17 cellular contexts compared by ENCODE assay signal in the genomic region with DNA sequence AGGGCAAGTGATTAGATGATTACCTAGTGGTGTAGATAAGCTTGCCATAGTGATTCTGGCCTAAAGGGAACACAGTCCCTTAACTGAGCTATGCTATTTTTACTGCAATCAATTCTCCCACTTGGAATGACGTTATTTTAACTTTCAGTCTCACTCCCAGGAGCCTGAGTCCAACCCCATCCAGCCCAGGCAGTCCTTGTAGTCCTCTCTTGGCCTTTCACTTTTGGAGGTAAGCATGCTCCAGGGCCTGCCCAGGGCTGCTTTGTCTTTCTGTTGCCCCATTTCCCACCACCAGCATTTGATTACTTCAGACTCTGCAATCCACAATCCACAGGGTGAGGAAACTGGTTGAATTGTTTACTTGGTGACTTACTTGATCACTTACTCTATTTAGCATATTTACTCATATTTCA.
DNase-seq lines count a peak whose midpoint lies in the region; ATAC-seq, FAIRE-seq and TF ChIP-seq lines count a peak whose summit lies in the region.
"Had no signal": no experiment of that assay in that cellular context is flagged by ENCODE, and none has a peak within 500 bp of the region (broad histone marks: within the 10 kb centered on the region; RNA-seq: fewer than 3 reads in every experiment).

No MANE protein-coding gene starts in this region.

- H3K9ac ChIP-seq in HepG2 (ENCODE audit: insufficient read depth, low read depth, low read length), result no peak overlapping the region

- H3K27me3 ChIP-seq in HepG2 (ENCODE audit: control insufficient read depth in 1 of 2, insufficient read depth in 2 of 2, low read length in 2 of 2), result no peaks in the 10 kb centered on the region; a peak in 2 of 5 replicates
- H3K27me3 ChIP-seq: adrenal gland had no signal

- intact Hi-C loops in Calu3 (cut with micrococcal nuclease; ENCODE audit: unreplicated experiment) (no loop called here), HepG2 (cut with micrococcal nuclease; ENCODE audit: unreplicated experiment) (no loop called here)

- no peak overlapping the region for H3K27ac ChIP-seq in HepG2 (ENCODE audit: extremely low read length, insufficient read depth, low read length)
- H3K27ac ChIP-seq: adrenal gland had no signal

- BruUV-seq in Calu3 (replicated peaks; lab: Mats Ljungman, UMichigan) (no TSS peak), HepG2 (replicated peaks; lab: Mats Ljungman, UMichigan) (no TSS peak)

- peak overlapping the region; percentile 43 for H3K27ac Mint-ChIP-seq in Calu3 (ENCODE audit: unreplicated experiment)
- H3K27ac Mint-ChIP-seq: immature natural killer cell, nephron had no signal

- POLR2A ChIA-PET in HepG2 (lab: Yijun Ruan, JAX), result no interaction called here

- H3K4me3 Mint-ChIP-seq in Calu3 (ENCODE audit: low read depth, unreplicated experiment), result no peak overlapping the region
- H3K4me3 Mint-ChIP-seq: immature natural killer cell, nephron had no signal

- in situ Hi-C loops in HepG2 (cut with HindIII; ENCODE audit: extremely low pct_ligation_motif_present, low pct_unique_long_range_greater_than_20kb), result no loop called here

- H3K9me3 Mint-ChIP-seq in Calu3 (ENCODE audit: low read depth, unreplicated experiment), result no peaks in the 10 kb centered on the region
- H3K9me3 Mint-ChIP-seq: nephron had no signal

- TF ChIP-seq EP300 in HepG2 (IDR thresholded peaks at IDR 0.05; ENCODE audit: low read depth in 2 of 2, low read length in 2 of 2), result no peak
- no peak for TF ChIP-seq EP300 in HepG2 (CRISPR knock-in tag; IDR thresholded peaks at IDR 0.05; ENCODE audit: borderline replicate concordance)

- ATAC-seq in HepG2, result no peak

- no peaks in the 10 kb centered on the region for H4K20me1 ChIP-seq in HepG2 (ENCODE audit: insufficient read depth, low read length)

- H3K27me3 Mint-ChIP-seq in Calu3 (ENCODE audit: unreplicated experiment), result no peaks in the 10 kb centered on the region

- H3K36me3 ChIP-seq in HepG2 (replicated peaks in 1 of 2; ENCODE audit: control insufficient read depth in 1 of 2, insufficient read depth in 2 of 2, low read length in 2 of 2), result no peaks in the 10 kb centered on the region
- H3K36me3 ChIP-seq: adrenal gland had no signal

- TF ChIP-seq CTCF in Calu3 (IDR thresholded peaks at IDR 0.05; ENCODE audit: unreplicated experiment), result no peak
- TF ChIP-seq CTCF in epithelial cell of esophagus (IDR thresholded peaks at IDR 0.05; ENCODE audit: insufficient read depth, low read depth, low read length, missing control alignments), result no peak
- no peak for TF ChIP-seq CTCF in HepG2 (CRISPR knock-in tag; IDR thresholded peaks at IDR 0.05)
- TF ChIP-seq CTCF in GM20000 (IDR thresholded peaks at IDR 0.05; ENCODE audit: extremely low read depth, missing control alignments), result no peak

- CTCF ChIA-PET in Calu3 (lab: Charles Lee) (no interaction called here), HepG2 (lab: Yijun Ruan, JAX; ENCODE audit: low intra/inter-chr PET ratio, low total read pairs) (no interaction called here)

- peaks cover 25% of the 10 kb centered on the region for H3K4me1 ChIP-seq in HepG2 (ENCODE audit: insufficient read depth, low read length)

- FAIRE-seq in HepG2 (lab: Jason Lieb, UNC), result no peak
- FAIRE-seq: endometrium, HTR-8/SVneo had no signal

- no peak overlapping the region for H3K4me2 ChIP-seq in HepG2 (ENCODE audit: low read depth, low read length)

- no peak for TF ChIP-seq RAD21 in HepG2 (CRISPR knock-in tag; IDR thresholded peaks at IDR 0.05)

- H3K9me3 ChIP-seq in HepG2 (ENCODE audit: low read length), result no peaks in the 10 kb centered on the region
- H3K9me3 ChIP-seq: adrenal gland had no signal

- DNase-seq in Calu3, result peak; percentile 5
- DNase-seq in HuH-7.5 (ENCODE audit: low spot score), result peak; percentile 9
- DNase-seq in epithelial cell of esophagus (ENCODE audit: low read depth), result peak; percentile 75
- no peak for DNase-seq in HepG2 (ENCODE audit: low spot score)
- no peak for DNase-seq in effector CD4-positive, alpha-beta T cell
- no peak for DNase-seq in GM20000 (ENCODE audit: low spot score)
- no peak for DNase-seq in NCI-H510A (lab: John Stamatoyannopoulos, UW)
- DNase-seq in C1 segment of cervical spinal cord (lab: John Stamatoyannopoulos, UW), result no peak
- DNase-seq: activated CD8-positive, alpha-beta memory T cell treated with anti-CD3 and anti-CD28 coated beads, Interleukin-2, amount 50 U/mL, for 4 hours; immature natural killer cell; NCI-H187; stimulated activated CD4-positive, alpha-beta T cell treated with anti-CD3 and anti-CD28 coated beads, Interleukin-12 subunit alpha, Interleukin-12 subunit beta, amount 100 ng/mL, for 4 hours; stimulated activated CD8-positive, alpha-beta memory T cell treated with anti-CD3 and anti-CD28 coated beads, Interleukin-4, amount 100 ng/mL, for 48 hours had no signal

- H3K4me3 ChIP-seq in epithelial cell of esophagus (ENCODE audit: low read length) (no peak overlapping the region), HepG2 (replicated peaks in 1 of 3; ENCODE audit: insufficient read depth in 1 of 3, low read depth in 2 of 3, low read length in 3 of 3) (no peak overlapping the region)
- H3K4me3 ChIP-seq: adrenal gland had no signal

- no peak overlapping the region for H2AFZ ChIP-seq in HepG2 (ENCODE audit: low read length)

- no peaks in the 10 kb centered on the region for H3K79me2 ChIP-seq in HepG2 (ENCODE audit: insufficient read depth, low read length)

- WGBS in HepG2 (ENCODE audit: low lambda C conversion rate), result 10% methylated on average over 1 of the region's 1 CpG

- no peaks in the 10 kb centered on the region for H3K36me3 Mint-ChIP-seq in Calu3 (ENCODE audit: insufficient read depth, unreplicated experiment)
- H3K36me3 Mint-ChIP-seq: immature natural killer cell had no signal

- peaks cover 9% of the 10 kb centered on the region for H3K4me1 Mint-ChIP-seq in Calu3 (ENCODE audit: low read depth, unreplicated experiment)
- H3K4me1 Mint-ChIP-seq: immature natural killer cell had no signal

- no peak for TF ChIP-seq POLR2A in HepG2 (IDR thresholded peaks at IDR 0.05; ENCODE audit: insufficient read depth in 1 of 2, low read depth in 2 of 2, low read length in 2 of 2)

TF ChIP-seq in HepG2, 621 proteins besides CTCF, POLR2A, EP300 and RAD21:
- peak; percentile 41; the same call in 1 of the 2 replicates for TF ChIP-seq CEBPB (IDR thresholded peaks at IDR 0.05; ENCODE audit: borderline replicate concordance, low read depth, low read length)
- TF ChIP-seq, protein P1, sequence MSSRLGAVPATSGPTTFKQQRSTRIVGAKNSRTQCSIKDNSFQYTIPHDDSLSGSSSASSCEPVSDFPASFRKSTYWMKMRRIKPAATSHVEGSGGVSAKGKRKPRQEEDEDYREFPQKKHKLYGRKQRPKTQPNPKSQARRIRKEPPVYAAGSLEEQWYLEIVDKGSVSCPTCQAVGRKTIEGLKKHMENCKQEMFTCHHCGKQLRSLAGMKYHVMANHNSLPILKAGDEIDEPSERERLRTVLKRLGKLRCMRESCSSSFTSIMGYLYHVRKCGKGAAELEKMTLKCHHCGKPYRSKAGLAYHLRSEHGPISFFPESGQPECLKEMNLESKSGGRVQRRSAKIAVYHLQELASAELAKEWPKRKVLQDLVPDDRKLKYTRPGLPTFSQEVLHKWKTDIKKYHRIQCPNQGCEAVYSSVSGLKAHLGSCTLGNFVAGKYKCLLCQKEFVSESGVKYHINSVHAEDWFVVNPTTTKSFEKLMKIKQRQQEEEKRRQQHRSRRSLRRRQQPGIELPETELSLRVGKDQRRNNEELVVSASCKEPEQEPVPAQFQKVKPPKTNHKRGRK (CRISPR knock-in tag; IDR thresholded peaks at IDR 0.05), result no peak
- TF ChIP-seq ZNF772 (CRISPR knock-in tag; IDR thresholded peaks at IDR 0.05), result no peak

Comparison
In these comparisons a context has a peak if more than half of its experiments do, and no peak if none do; other contexts are left out.
1. DNase-seq: peak in Calu3 (single experiment), HuH-7.5 (single experiment) and epithelial cell of esophagus (single experiment); none in HepG2 (single experiment), effector CD4-positive, alpha-beta T cell (single experiment), GM20000 (single experiment), NCI-H510A (single experiment) and C1 segment of cervical spinal cord (0 of 14).